In genomic region chr4:185774815-185775684, GRCh38 we compare ENCODE assay signal across 3 cellular contexts.
A peak's percentile ranks its signal among the peaks of the same experiment; 100 is the strongest.
TF ChIP-seq lines count a peak whose summit lies in the region.

No MANE protein-coding gene starts in this region.

TF ChIP-seq in IMR-90, 13 proteins besides CTCF, POLR2A, EP300 and RAD21:
- TF ChIP-seq USF2 (IDR thresholded peaks at IDR 0.05; ENCODE audit: low read depth, low read length) (no peak), BHLHE40 (IDR thresholded peaks at IDR 0.05; ENCODE audit: low read depth, low read length) (no peak), MAFK (IDR thresholded peaks at IDR 0.05; ENCODE audit: low read depth, low read length) (no peak), MAZ (IDR thresholded peaks at IDR 0.05; ENCODE audit: borderline replicate concordance, low read depth, low read length) (no peak), CEBPB (IDR thresholded peaks at IDR 0.05; ENCODE audit: low read depth, low read length) (no peak), RFX5 (IDR thresholded peaks at IDR 0.05; ENCODE audit: low read depth, low read length) (no peak)
TF ChIP-seq in IMR-90: peak in this region for 0.

TF ChIP-seq in H1, 55 proteins besides CTCF, POLR2A, EP300 and RAD21:
- TF ChIP-seq CTBP2 (IDR thresholded peaks at IDR 0.05; ENCODE audit: borderline replicate concordance, insufficient read depth, insufficient read length, low read length), result no peak
- TF ChIP-seq BRCA1 (IDR thresholded peaks at IDR 0.05; ENCODE audit: low read depth, low read length), result no peak
- no peak for TF ChIP-seq RBBP5 (IDR thresholded peaks at IDR 0.05; ENCODE audit: borderline replicate concordance, low read depth, low read length)
- no peak for TF ChIP-seq SP4 (IDR thresholded peaks at IDR 0.05; ENCODE audit: low read length)
- TF ChIP-seq RFX5 (IDR thresholded peaks at IDR 0.05; ENCODE audit: borderline replicate concordance, low read depth, low read length), result no peak
- TF ChIP-seq HDAC2 (IDR thresholded peaks at IDR 0.05; ENCODE audit: borderline replicate concordance in 1 of 2, low read depth in 2 of 2, low read length in 2 of 2), result no peak
- no peak for TF ChIP-seq YY1 (IDR thresholded peaks at IDR 0.05; ENCODE audit: low read depth, low read length)
- no peak for TF ChIP-seq MAFK (IDR thresholded peaks at IDR 0.05; ENCODE audit: low read depth, low read length)
- no peak for TF ChIP-seq CREB1 (IDR thresholded peaks at IDR 0.05)
- no peak for TF ChIP-seq RNF2 (IDR thresholded peaks at IDR 0.05; ENCODE audit: borderline replicate concordance, low read depth, low read length, missing control alignments, poor library complexity, severe bottlenecking)
- no peak for TF ChIP-seq TEAD4 (IDR thresholded peaks at IDR 0.05; ENCODE audit: low read depth, low read length)
- TF ChIP-seq TCF12 (IDR thresholded peaks at IDR 0.05; ENCODE audit: low read depth, low read length), result no peak
TF ChIP-seq in H1: peak in this region for 0.

TF ChIP-seq in liver, 16 proteins besides CTCF, POLR2A, EP300 and RAD21:
- no peak for TF ChIP-seq REST (IDR thresholded peaks at IDR 0.05)
- peak; percentile 79 for TF ChIP-seq NR2F2 (IDR thresholded peaks at IDR 0.05)
- no peak for TF ChIP-seq GABPA (IDR thresholded peaks at IDR 0.05 in 1 of 2, conservative IDR thresholded peaks at IDR 0.05 in 1 of 2)
- no peak for TF ChIP-seq ZBTB33 (IDR thresholded peaks at IDR 0.05)
- TF ChIP-seq TAF1 (conservative IDR thresholded peaks at IDR 0.05), result peak; percentile 14
- no peak for TF ChIP-seq ATF3 (IDR thresholded peaks at IDR 0.05)
- TF ChIP-seq JUND (IDR thresholded peaks at IDR 0.05), result no peak
- no peak for TF ChIP-seq FOXA1 (IDR thresholded peaks at IDR 0.05)
- TF ChIP-seq SP1 (IDR thresholded peaks at IDR 0.05), result no peak
- TF ChIP-seq YY1 (IDR thresholded peaks at IDR 0.05), result no peak
- TF ChIP-seq MAX (IDR thresholded peaks at IDR 0.05), result no peak
- no peak for TF ChIP-seq FOXA2 (IDR thresholded peaks at IDR 0.05)
- no peak for TF ChIP-seq HNF4G (IDR thresholded peaks at IDR 0.05)
- no peak for TF ChIP-seq HNF4A (conservative IDR thresholded peaks at IDR 0.05)
- TF ChIP-seq EGR1 (IDR thresholded peaks at IDR 0.05; ENCODE audit: low read depth in 2 of 2), result no peak
- TF ChIP-seq RXRA (IDR thresholded peaks at IDR 0.05), result no peak
